8 cellular contexts compared by ENCODE assay signal in genomic region chr6:157021267-157022021, GRCh38.
DNase-seq lines count a peak whose midpoint lies in the region; ATAC-seq and TF ChIP-seq lines count a peak whose summit lies in the region.

No MANE protein-coding gene starts in this region.

- H3K9me3 ChIP-seq in ascending aorta = no peaks in the 10 kb centered on the region

- DNase-seq in NCI-H128 (lab: John Stamatoyannopoulos, UW; ENCODE audit: unreplicated experiment) (peak; percentile 79), ascending aorta (ENCODE audit: low spot score in 2 of 2) (peak; percentile 76 to 95), hepatic stellate cell (ENCODE audit: low spot score) (peak; percentile 85), retina (peak; percentile 95), OCI-M2 (lab: John Stamatoyannopoulos, UW; ENCODE audit: unreplicated experiment) (no peak)
- peak; percentile 89 for DNase-seq in T-helper 2 cell treated with Interferon-gamma antibody and Interleukin-4, amounts not matched to agents 5 μg/mL and 100 μg/mL, for 36 hours (ENCODE audit: low spot score)

- TF ChIP-seq CTCF in ascending aorta (IDR thresholded peaks at IDR 0.05) = peak; percentile 9 to 43 (median 22)

- peaks cover 38% of the 10 kb centered on the region for H3K4me1 Mint-ChIP-seq in T-helper 2 cell treated with Interferon-gamma antibody and Interleukin-4, amounts not matched to agents 5 μg/mL and 100 μg/mL, for 36 hours (ENCODE audit: low read depth)

- ATAC-seq in GM18502 (IDR thresholded peaks at IDR 0.05; ENCODE audit: poor library complexity, unreplicated experiment) = peak; percentile 70
- peak; percentile 84 for ATAC-seq in HG02798 (IDR thresholded peaks at IDR 0.05; ENCODE audit: poor library complexity, unreplicated experiment)

- H3K27ac Mint-ChIP-seq in T-helper 2 cell treated with Interferon-gamma antibody and Interleukin-4, amounts not matched to agents 5 μg/mL and 100 μg/mL, for 36 hours = peak overlapping the region; percentile 99

- H3K27me3 Mint-ChIP-seq in T-helper 2 cell treated with Interferon-gamma antibody and Interleukin-4, amounts not matched to agents 5 μg/mL and 100 μg/mL, for 36 hours (ENCODE audit: low read depth) = no peaks in the 10 kb centered on the region

- H3K27me3 ChIP-seq in ascending aorta = no peaks in the 10 kb centered on the region

- peaks cover 9% of the 10 kb centered on the region for H3K9me3 Mint-ChIP-seq in T-helper 2 cell treated with Interferon-gamma antibody and Interleukin-4, amounts not matched to agents 5 μg/mL and 100 μg/mL, for 36 hours

- peak overlapping the region; percentile 91 for H3K4me3 Mint-ChIP-seq in T-helper 2 cell treated with Interferon-gamma antibody and Interleukin-4, amounts not matched to agents 5 μg/mL and 100 μg/mL, for 36 hours

- H3K4me1 ChIP-seq in ascending aorta = peaks cover 0 to 16% of the 10 kb centered on the region in 2 donors

- peak overlapping the region; percentile 85 to 93 for H3K4me3 ChIP-seq in ascending aorta

- intact Hi-C loops in ascending aorta (cut with DNase I) = loop anchor here (1.0 to 5.0 kb wide), 8 partner anchors 121 to 1709 kb away; partner anchors contain the start of gene TFB1M

- H3K27ac ChIP-seq in ascending aorta = peak overlapping the region; percentile 99

- no peaks in the 10 kb centered on the region for H3K36me3 ChIP-seq in ascending aorta

- H3K36me3 Mint-ChIP-seq in T-helper 2 cell treated with Interferon-gamma antibody and Interleukin-4, amounts not matched to agents 5 μg/mL and 100 μg/mL, for 36 hours (ENCODE audit: low read depth) = peaks cover 1% of the 10 kb centered on the region
